Comparison of ENCODE assay signal across 1 cellular context in the genomic region with DNA sequence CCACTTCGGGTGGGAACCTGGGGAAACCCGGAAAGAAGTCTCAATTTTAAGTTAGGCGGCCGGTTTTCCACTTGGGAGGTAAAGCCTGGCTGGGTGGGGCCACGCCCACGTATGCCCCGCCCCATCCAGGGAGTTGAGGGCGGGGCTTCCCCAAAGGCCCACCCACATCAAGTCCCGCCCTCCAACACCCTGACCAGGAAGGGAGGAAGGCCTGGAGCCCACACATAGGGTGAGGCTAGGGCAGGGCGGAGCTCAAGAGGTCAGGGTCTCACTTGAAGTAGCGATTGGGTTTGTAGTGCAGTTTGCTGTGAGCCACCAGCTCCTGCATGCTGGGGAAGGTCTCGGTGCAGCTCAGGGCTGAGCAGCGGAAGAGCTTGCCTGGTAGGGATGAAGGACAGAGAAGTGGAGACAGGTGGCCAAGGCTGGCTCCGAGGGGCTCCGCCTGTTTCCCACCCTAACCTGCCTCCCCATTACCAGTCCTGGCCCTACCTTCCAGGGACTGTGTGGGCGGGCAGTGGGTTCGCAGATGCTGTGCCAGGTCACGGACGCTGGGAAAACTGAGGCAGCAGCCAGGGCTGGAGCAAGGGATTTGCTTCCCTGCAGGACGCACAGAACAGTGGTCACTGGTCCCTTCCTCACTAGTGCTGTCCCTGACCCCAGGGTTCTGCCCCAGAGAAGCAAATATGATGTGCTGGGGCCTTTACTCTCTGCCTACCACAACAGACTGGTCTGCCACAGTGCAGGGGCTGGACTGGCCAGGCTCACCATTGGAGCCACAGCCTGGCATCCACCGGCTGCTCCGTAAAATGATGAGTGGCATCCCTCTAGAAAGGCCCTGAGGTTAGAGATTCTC.
TF ChIP-seq lines count a peak whose summit lies in the region.

No MANE protein-coding gene starts in this region.

TF ChIP-seq in endothelial cell of umbilical vein, 7 proteins besides CTCF, POLR2A, EP300 and RAD21:
- TF ChIP-seq GATA2 (IDR thresholded peaks at IDR 0.05; ENCODE audit: insufficient read depth, insufficient read length, low read depth, low read length) (no peak), JUN (IDR thresholded peaks at IDR 0.05; ENCODE audit: borderline replicate concordance, insufficient read depth, insufficient read length, low read depth) (no peak), POLR2AphosphoS5 (IDR thresholded peaks at IDR 0.05; ENCODE audit: insufficient read depth, low read depth, low read length) (no peak), MYC (IDR thresholded peaks at IDR 0.05; ENCODE audit: low read depth, low read length) (no peak), FOS (IDR thresholded peaks at IDR 0.05; ENCODE audit: borderline replicate concordance, insufficient read depth, low read length) (no peak), EZH2 (IDR thresholded peaks at IDR 0.05; ENCODE audit: borderline replicate concordance, low read depth, low read length, severe bottlenecking) (no peak)
- TF ChIP-seq, protein P1, sequence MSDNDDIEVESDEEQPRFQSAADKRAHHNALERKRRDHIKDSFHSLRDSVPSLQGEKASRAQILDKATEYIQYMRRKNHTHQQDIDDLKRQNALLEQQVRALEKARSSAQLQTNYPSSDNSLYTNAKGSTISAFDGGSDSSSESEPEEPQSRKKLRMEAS (IDR thresholded peaks at IDR 0.05; ENCODE audit: insufficient read depth, insufficient read length) = no peak
TF ChIP-seq in endothelial cell of umbilical vein: peak in this region for 0.
